29 cellular contexts compared by ENCODE assay signal in the genomic region with DNA sequence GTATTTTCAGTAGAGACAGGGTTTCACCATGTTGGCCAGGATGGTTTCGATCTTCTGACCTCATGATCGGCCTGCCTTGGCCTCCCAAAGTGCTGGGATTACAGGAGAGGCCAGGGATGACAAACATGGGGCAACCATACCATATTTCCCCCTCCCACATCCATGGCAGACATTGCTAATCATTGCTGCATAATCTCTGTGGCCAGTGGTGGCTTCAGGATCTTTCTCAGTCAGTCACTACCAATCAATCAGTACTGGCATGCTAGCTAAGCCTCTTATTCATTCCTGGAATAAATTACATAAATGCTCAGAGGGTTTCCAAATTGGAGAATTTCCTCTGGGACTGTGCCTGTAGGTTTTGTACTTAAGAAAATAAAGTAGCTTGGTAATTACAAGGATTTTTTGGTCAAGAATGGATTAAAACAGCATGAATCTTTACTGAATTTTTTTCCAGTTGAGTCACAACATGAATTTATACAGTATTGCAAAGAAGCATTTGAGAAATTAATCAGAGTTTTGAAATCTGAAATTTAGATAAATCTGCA.
A peak's percentile ranks its signal among the peaks of the same experiment; 100 is the strongest.
DNase-seq lines count a peak whose midpoint lies in the region; ATAC-seq and TF ChIP-seq lines count a peak whose summit lies in the region.
"Had no signal": no experiment of that assay in that cellular context is flagged by ENCODE, and none has a peak within 500 bp of the region (broad histone marks: within the 10 kb centered on the region; RNA-seq: fewer than 3 reads in every experiment).

No MANE protein-coding gene starts in this region.

- DNase-seq in AG10803 (ENCODE audit: low read depth) (peak; percentile 90), GM04504 (ENCODE audit: low read depth) (peak; percentile 20), astrocyte of the hippocampus (ENCODE audit: low read depth, low spot score) (peak; percentile 12), retinal pigment epithelial cell (ENCODE audit: low read depth) (peak; percentile 43), SJCRH30 (no peak)
- DNase-seq: AML-193, DMS53, EL, GF-D8, KBM-7, MM.1S, NCI-H1048, NCI-H1436, NCI-H187 treated with DMSO at 0.1 percent for 48 hours, NCI-H2107, NCI-H69, PC-9, RPMI8226, SHP77, SW 1271 had no signal

- no peaks in the 10 kb centered on the region for H3K36me3 ChIP-seq in SJCRH30
- H3K36me3 ChIP-seq: HAP-1 had no signal

- H3K4me3 ChIP-seq in AG10803 (ENCODE audit: low read length) = no peak overlapping the region
- H3K4me3 ChIP-seq in retinal pigment epithelial cell (ENCODE audit: low read length) = no peak overlapping the region
- H3K4me3 ChIP-seq in SJCRH30 = no peak overlapping the region
- H3K4me3 ChIP-seq: A549, GM12878, GM23338, HAP-1, PC-9, SK-N-MC had no signal

- ATAC-seq in GM21367 (IDR thresholded peaks at IDR 0.05; ENCODE audit: unreplicated experiment) (no peak), HG03520 (IDR thresholded peaks at IDR 0.05; ENCODE audit: unreplicated experiment) (no peak), GM21576 (IDR thresholded peaks at IDR 0.05; ENCODE audit: unreplicated experiment) (no peak)
- ATAC-seq: A549, GM12878, GM23338, HepG2 had no signal

- TF ChIP-seq CTCF in AG10803 (conservative IDR thresholded peaks at IDR 0.05; ENCODE audit: low read length) (no peak), retinal pigment epithelial cell (conservative IDR thresholded peaks at IDR 0.05; ENCODE audit: low read depth, low read length) (no peak)

- H3K4me1 ChIP-seq in SJCRH30 = no peaks in the 10 kb centered on the region
- H3K4me1 ChIP-seq: A549, HAP-1 had no signal

- no peaks in the 10 kb centered on the region for H3K9me3 ChIP-seq in SJCRH30 (replicated peaks)
- H3K9me3 ChIP-seq: A549, HAP-1 had no signal

- H3K27me3 ChIP-seq in SJCRH30 = no peaks in the 10 kb centered on the region

- H3K27ac ChIP-seq in SJCRH30 = no peak overlapping the region
- H3K27ac ChIP-seq: A549, PC-9, SK-N-MC had no signal

Comparison
In these comparisons a context has a peak if more than half of its experiments do, and no peak if none do; other contexts are left out.
1. DNase-seq: peak in AG10803 (single experiment), GM04504 (single experiment), astrocyte of the hippocampus (single experiment) and retinal pigment epithelial cell (single experiment); none in SJCRH30 (0 of 2).